In the genomic region with DNA sequence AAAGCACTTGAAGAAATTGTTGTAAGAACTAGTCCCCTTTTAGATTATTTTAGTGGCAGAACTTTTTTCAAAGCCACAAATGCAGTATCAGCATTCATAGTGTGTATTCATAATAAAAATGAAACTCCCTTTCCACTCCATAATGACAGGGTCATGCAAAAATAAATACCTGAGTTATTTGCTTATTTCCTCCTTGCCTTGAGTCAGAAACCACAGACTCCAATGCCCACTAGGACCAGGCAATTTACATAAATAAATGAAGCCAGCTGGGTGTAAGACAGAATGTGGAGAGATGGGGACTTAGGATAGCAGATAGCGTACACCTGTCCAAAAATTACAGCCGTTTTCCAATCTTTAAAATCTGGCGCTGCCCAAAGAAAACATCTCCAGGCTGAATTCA, we compare ENCODE assay signal across 1 cellular context.
TF ChIP-seq lines count a peak whose summit lies in the region.

No MANE protein-coding gene starts in this region.

TF ChIP-seq in GM12878, 131 proteins besides CTCF, POLR2A, EP300 and RAD21:
- TF ChIP-seq, protein P1, sequence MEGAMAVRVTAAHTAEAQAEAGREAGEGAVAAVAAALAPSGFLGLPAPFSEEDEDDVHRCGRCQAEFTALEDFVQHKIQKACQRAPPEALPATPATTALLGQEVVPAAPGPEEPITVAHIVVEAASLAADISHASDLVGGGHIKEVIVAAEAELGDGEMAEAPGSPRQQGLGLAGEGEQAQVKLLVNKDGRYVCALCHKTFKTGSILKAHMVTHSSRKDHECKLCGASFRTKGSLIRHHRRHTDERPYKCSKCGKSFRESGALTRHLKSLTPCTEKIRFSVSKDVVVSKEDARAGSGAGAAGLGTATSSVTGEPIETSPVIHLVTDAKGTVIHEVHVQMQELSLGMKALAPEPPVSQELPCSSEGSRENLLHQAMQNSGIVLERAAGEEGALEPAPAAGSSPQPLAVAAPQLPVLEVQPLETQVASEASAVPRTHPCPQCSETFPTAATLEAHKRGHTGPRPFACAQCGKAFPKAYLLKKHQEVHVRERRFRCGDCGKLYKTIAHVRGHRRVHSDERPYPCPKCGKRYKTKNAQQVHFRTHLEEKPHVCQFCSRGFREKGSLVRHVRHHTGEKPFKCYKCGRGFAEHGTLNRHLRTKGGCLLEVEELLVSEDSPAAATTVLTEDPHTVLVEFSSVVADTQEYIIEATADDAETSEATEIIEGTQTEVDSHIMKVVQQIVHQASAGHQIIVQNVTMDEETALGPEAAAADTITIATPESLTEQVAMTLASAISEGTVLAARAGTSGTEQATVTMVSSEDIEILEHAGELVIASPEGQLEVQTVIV (IDR thresholded peaks at IDR 0.05; ENCODE audit: borderline replicate concordance, partially characterized antibody) = no peak
- peak; percentile 25; the same call in 1 of the 2 replicates for TF ChIP-seq RUNX3 (IDR thresholded peaks at IDR 0.05; ENCODE audit: low read length)
